Comparison of ENCODE assay signal across 1 cellular context in the genomic region with DNA sequence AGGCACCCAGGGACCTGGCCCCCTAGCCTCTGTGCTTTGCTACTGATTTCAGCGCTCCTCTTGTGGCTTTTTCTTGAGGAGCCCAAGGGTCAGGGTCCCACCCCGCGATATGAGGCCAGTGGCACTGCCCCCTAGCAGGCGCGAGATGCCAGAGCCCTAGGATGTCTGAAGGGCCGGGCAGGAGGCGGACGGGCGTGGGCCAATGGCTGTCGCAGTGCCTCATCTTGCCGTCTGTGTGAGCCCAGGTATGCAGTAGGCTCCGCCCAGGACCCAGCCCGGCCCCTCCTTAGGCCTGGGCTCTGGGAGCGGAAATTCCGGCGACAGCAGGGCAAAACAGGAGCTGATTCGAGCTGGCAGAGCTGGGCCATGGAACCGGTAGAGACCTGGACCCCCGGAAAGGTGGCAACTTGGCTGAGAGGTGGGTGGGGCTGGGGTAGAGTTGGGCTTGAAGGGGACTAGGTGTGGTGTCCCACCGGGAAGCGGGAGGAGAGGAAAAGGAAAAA.
A peak's percentile ranks its signal among the peaks of the same experiment; 100 is the strongest.
TF ChIP-seq lines count a peak whose summit lies in the region.

A gene with protein sequence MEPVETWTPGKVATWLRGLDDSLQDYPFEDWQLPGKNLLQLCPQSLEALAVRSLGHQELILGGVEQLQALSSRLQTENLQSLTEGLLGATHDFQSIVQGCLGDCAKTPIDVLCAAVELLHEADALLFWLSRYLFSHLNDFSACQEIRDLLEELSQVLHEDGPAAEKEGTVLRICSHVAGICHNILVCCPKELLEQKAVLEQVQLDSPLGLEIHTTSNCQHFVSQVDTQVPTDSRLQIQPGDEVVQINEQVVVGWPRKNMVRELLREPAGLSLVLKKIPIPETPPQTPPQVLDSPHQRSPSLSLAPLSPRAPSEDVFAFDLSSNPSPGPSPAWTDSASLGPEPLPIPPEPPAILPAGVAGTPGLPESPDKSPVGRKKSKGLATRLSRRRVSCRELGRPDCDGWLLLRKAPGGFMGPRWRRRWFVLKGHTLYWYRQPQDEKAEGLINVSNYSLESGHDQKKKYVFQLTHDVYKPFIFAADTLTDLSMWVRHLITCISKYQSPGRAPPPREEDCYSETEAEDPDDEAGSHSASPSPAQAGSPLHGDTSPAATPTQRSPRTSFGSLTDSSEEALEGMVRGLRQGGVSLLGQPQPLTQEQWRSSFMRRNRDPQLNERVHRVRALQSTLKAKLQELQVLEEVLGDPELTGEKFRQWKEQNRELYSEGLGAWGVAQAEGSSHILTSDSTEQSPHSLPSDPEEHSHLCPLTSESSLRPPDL (plus strand): TSS at position 310 of the 503 bp plus-strand sequence. CDS start 57 bp downstream, at position 367.

TF ChIP-seq in HepG2, 621 proteins besides CTCF, POLR2A, EP300 and RAD21 (continues in another document):
- TF ChIP-seq SALL1 (CRISPR knock-in tag; IDR thresholded peaks at IDR 0.05) (peak; percentile 15; the same call in 1 of the 2 replicates), ELF1 (CRISPR knock-in tag; IDR thresholded peaks at IDR 0.05) (peak; percentile 42; the same call in 1 of the 2 replicates), HNRNPL (IDR thresholded peaks at IDR 0.05; ENCODE audit: low read depth, low read length) (peak; percentile 93), PTBP1 (IDR thresholded peaks at IDR 0.05; ENCODE audit: low read depth, low read length, poor library complexity, severe bottlenecking) (peak; percentile 45), ZNF615 (CRISPR knock-in tag; IDR thresholded peaks at IDR 0.05; ENCODE audit: borderline replicate concordance) (no peak), ZFAT (CRISPR knock-in tag; conservative IDR thresholded peaks at IDR 0.05) (0 out of 2 replicates have a peak, but pooled peaks have one; percentile 42), ZNF777 (CRISPR knock-in tag; IDR thresholded peaks at IDR 0.05) (peak; percentile 57; the same call in 1 of the 2 replicates), CBFB (CRISPR knock-in tag; IDR thresholded peaks at IDR 0.05) (no peak), PHF21A (CRISPR knock-in tag; IDR thresholded peaks at IDR 0.05) (peak; percentile 16; the same call in 1 of the 2 replicates), ZNF788 (CRISPR knock-in tag; IDR thresholded peaks at IDR 0.05; ENCODE audit: borderline replicate concordance) (peak; percentile 29; the same call in 1 of the 2 replicates), TEAD3 (CRISPR knock-in tag; optimal IDR thresholded peaks at IDR 0.05; ENCODE audit: borderline replicate concordance) (peak; percentile 95), NFKBIZ (CRISPR knock-in tag; IDR thresholded peaks at IDR 0.05) (no peak), ETV5 (CRISPR knock-in tag; IDR thresholded peaks at IDR 0.05; ENCODE audit: borderline replicate concordance) (peak; percentile 47; the same call in 1 of the 2 replicates), ZNF180 (CRISPR knock-in tag; IDR thresholded peaks at IDR 0.05; ENCODE audit: borderline replicate concordance, low read depth) (no peak), ZNF670 (CRISPR knock-in tag; IDR thresholded peaks at IDR 0.05; ENCODE audit: borderline replicate concordance) (0 out of 2 replicates have a peak, but pooled peaks have one; percentile 55), SAP130 (CRISPR knock-in tag; IDR thresholded peaks at IDR 0.05; ENCODE audit: low read depth) (peak; percentile 54; the same call in 1 of the 2 replicates), ASH2L (IDR thresholded peaks at IDR 0.05; ENCODE audit: insufficient read length, low read depth, low read length) (no peak), ZNF441 (CRISPR knock-in tag; IDR thresholded peaks at IDR 0.05; ENCODE audit: borderline replicate concordance) (peak; percentile 49; the same call in 1 of the 2 replicates), GATAD1 (CRISPR knock-in tag; IDR thresholded peaks at IDR 0.05) (peak; percentile 57; the same call in 1 of the 2 replicates), MZF1 (CRISPR knock-in tag; IDR thresholded peaks at IDR 0.05; ENCODE audit: borderline replicate concordance) (no peak), ZNF709 (CRISPR knock-in tag; IDR thresholded peaks at IDR 0.05) (no peak), HDAC1 (CRISPR knock-in tag; IDR thresholded peaks at IDR 0.05) (peak; percentile 39), ZFX (CRISPR knock-in tag; IDR thresholded peaks at IDR 0.05; ENCODE audit: low read depth) (peak; percentile 65), SP5 (CRISPR knock-in tag; IDR thresholded peaks at IDR 0.05; ENCODE audit: borderline replicate concordance, low read depth) (0 out of 2 replicates have a peak, but pooled peaks have one; percentile 18), HDAC2 (CRISPR knock-in tag; IDR thresholded peaks at IDR 0.05) (no peak), JUN (CRISPR knock-in tag; IDR thresholded peaks at IDR 0.05) (no peak), LCORL (IDR thresholded peaks at IDR 0.05) (no peak), LCORL (CRISPR knock-in tag; IDR thresholded peaks at IDR 0.05) (peak; percentile 42; the same call in 1 of the 2 replicates), ZNF460 (CRISPR knock-in tag; IDR thresholded peaks at IDR 0.05; ENCODE audit: borderline replicate concordance) (no peak; the same call in 1 of the 2 replicates), MEIS2 (CRISPR knock-in tag; IDR thresholded peaks at IDR 0.05) (no peak), ZNF816 (CRISPR knock-in tag; IDR thresholded peaks at IDR 0.05; ENCODE audit: borderline replicate concordance) (no peak), ZNF547 (CRISPR knock-in tag; IDR thresholded peaks at IDR 0.05) (no peak), ZSCAN21 (CRISPR knock-in tag; IDR thresholded peaks at IDR 0.05; ENCODE audit: borderline replicate concordance) (0 out of 2 replicates have a peak, but pooled peaks have one; percentile 41), MTF1 (CRISPR knock-in tag; IDR thresholded peaks at IDR 0.05) (no peak), KLF12 (CRISPR knock-in tag; IDR thresholded peaks at IDR 0.05; ENCODE audit: borderline replicate concordance) (0 out of 2 replicates have a peak, but pooled peaks have one; percentile 34), RBFOX2 (IDR thresholded peaks at IDR 0.05; ENCODE audit: low read depth, low read length) (peak; percentile 63), HMGA1 (CRISPR knock-in tag; conservative IDR thresholded peaks at IDR 0.05) (no peak), MIER2 (CRISPR knock-in tag; IDR thresholded peaks at IDR 0.05) (no peak), RXRA (CRISPR knock-in tag; IDR thresholded peaks at IDR 0.05) (peak; percentile 42; the same call in 1 of the 2 replicates), ZKSCAN5 (CRISPR knock-in tag; IDR thresholded peaks at IDR 0.05) (no peak), NR1H2 (CRISPR knock-in tag; IDR thresholded peaks at IDR 0.05; ENCODE audit: borderline replicate concordance, low read depth) (no peak), IRF2 (CRISPR knock-in tag; IDR thresholded peaks at IDR 0.05) (no peak), ZNF652 (CRISPR knock-in tag; IDR thresholded peaks at IDR 0.05; ENCODE audit: borderline replicate concordance, low read depth) (no peak), ZNF136 (CRISPR knock-in tag; IDR thresholded peaks at IDR 0.05; ENCODE audit: low read depth) (no peak), CREB1 (IDR thresholded peaks at IDR 0.05) (no peak), CREB1 (CRISPR knock-in tag; IDR thresholded peaks at IDR 0.05) (0 out of 2 replicates have a peak, but pooled peaks have one; percentile 30), NCOR1 (IDR thresholded peaks at IDR 0.05; ENCODE audit: borderline replicate concordance, low read length) (no peak), GABPA (IDR thresholded peaks at IDR 0.05; ENCODE audit: low read depth, low read length) (peak; percentile 49), GABPA (CRISPR knock-in tag; IDR thresholded peaks at IDR 0.05; ENCODE audit: low read depth) (peak; percentile 86), YY1 (IDR thresholded peaks at IDR 0.05; ENCODE audit: insufficient read depth, insufficient replicate concordance, low read depth, low read length) (peak; percentile 62), PHF8 (CRISPR knock-in tag; IDR thresholded peaks at IDR 0.05) (peak; percentile 57), NFYB (CRISPR knock-in tag; IDR thresholded peaks at IDR 0.05) (peak; percentile 39; the same call in 1 of the 2 replicates), ZBTB38 (CRISPR knock-in tag; IDR thresholded peaks at IDR 0.05) (peak; percentile 44; the same call in 1 of the 2 replicates)
- TF ChIP-seq, protein P1, sequence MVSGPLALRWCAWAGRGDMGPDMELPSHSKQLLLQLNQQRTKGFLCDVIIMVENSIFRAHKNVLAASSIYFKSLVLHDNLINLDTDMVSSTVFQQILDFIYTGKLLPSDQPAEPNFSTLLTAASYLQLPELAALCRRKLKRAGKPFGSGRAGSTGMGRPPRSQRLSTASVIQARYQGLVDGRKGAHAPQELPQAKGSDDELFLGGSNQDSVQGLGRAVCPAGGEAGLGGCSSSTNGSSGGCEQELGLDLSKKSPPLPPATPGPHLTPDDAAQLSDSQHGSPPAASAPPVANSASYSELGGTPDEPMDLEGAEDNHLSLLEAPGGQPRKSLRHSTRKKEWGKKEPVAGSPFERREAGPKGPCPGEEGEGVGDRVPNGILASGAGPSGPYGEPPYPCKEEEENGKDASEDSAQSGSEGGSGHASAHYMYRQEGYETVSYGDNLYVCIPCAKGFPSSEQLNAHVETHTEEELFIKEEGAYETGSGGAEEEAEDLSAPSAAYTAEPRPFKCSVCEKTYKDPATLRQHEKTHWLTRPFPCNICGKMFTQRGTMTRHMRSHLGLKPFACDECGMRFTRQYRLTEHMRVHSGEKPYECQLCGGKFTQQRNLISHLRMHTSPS (CRISPR knock-in tag; IDR thresholded peaks at IDR 0.05; ENCODE audit: low read depth) = peak; percentile 50; the same call in 1 of the 2 replicates
- TF ChIP-seq, protein P2, sequence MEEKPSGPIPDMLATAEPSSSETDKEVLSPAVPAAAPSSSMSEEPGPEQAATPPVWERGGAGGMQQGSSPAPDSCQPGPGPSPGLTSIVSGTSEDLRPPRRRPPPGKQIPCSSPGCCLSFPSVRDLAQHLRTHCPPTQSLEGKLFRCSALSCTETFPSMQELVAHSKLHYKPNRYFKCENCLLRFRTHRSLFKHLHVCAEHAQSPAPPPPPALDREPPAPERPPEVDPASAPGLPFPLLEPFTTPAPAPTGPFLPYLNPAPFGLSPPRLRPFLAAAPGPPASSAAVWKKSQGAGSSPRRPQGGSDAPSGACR (CRISPR knock-in tag; IDR thresholded peaks at IDR 0.05) = 0 out of 2 replicates have a peak, but pooled peaks have one; percentile 45
- TF ChIP-seq, protein P3, sequence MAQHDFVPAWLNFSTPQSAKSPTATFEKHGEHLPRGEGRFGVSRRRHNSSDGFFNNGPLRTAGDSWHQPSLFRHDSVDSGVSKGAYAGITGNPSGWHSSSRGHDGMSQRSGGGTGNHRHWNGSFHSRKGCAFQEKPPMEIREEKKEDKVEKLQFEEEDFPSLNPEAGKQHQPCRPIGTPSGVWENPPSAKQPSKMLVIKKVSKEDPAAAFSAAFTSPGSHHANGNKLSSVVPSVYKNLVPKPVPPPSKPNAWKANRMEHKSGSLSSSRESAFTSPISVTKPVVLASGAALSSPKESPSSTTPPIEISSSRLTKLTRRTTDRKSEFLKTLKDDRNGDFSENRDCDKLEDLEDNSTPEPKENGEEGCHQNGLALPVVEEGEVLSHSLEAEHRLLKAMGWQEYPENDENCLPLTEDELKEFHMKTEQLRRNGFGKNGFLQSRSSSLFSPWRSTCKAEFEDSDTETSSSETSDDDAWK (CRISPR knock-in tag; IDR thresholded peaks at IDR 0.05) = no peak
- TF ChIP-seq, protein P4, sequence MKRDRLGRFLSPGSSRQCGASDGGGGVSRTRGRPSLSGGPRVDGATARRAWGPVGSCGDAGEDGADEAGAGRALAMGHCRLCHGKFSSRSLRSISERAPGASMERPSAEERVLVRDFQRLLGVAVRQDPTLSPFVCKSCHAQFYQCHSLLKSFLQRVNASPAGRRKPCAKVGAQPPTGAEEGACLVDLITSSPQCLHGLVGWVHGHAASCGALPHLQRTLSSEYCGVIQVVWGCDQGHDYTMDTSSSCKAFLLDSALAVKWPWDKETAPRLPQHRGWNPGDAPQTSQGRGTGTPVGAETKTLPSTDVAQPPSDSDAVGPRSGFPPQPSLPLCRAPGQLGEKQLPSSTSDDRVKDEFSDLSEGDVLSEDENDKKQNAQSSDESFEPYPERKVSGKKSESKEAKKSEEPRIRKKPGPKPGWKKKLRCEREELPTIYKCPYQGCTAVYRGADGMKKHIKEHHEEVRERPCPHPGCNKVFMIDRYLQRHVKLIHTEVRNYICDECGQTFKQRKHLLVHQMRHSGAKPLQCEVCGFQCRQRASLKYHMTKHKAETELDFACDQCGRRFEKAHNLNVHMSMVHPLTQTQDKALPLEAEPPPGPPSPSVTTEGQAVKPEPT (CRISPR knock-in tag; IDR thresholded peaks at IDR 0.05; ENCODE audit: low read depth) = no peak
- TF ChIP-seq, protein P5, sequence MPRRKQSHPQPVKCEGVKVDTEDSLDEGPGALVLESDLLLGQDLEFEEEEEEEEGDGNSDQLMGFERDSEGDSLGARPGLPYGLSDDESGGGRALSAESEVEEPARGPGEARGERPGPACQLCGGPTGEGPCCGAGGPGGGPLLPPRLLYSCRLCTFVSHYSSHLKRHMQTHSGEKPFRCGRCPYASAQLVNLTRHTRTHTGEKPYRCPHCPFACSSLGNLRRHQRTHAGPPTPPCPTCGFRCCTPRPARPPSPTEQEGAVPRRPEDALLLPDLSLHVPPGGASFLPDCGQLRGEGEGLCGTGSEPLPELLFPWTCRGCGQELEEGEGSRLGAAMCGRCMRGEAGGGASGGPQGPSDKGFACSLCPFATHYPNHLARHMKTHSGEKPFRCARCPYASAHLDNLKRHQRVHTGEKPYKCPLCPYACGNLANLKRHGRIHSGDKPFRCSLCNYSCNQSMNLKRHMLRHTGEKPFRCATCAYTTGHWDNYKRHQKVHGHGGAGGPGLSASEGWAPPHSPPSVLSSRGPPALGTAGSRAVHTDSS (CRISPR knock-in tag; conservative IDR thresholded peaks at IDR 0.05) = no peak
- TF ChIP-seq, protein P6, sequence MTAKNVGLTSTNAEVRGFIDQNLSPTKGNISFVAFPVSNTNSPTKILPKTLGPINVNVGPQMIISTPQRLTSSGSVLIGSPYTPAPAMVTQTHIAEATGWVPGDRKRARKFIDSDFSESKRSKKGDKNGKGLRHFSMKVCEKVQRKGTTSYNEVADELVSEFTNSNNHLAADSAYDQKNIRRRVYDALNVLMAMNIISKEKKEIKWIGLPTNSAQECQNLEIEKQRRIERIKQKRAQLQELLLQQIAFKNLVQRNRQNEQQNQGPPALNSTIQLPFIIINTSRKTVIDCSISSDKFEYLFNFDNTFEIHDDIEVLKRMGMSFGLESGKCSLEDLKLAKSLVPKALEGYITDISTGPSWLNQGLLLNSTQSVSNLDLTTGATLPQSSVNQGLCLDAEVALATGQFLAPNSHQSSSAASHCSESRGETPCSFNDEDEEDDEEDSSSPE (CRISPR knock-in tag; IDR thresholded peaks at IDR 0.05) = no peak
- TF ChIP-seq, protein P7, sequence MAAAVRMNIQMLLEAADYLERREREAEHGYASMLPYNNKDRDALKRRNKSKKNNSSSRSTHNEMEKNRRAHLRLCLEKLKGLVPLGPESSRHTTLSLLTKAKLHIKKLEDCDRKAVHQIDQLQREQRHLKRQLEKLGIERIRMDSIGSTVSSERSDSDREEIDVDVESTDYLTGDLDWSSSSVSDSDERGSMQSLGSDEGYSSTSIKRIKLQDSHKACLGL (CRISPR knock-in tag; IDR thresholded peaks at IDR 0.05) = no peak
- TF ChIP-seq, protein P8, sequence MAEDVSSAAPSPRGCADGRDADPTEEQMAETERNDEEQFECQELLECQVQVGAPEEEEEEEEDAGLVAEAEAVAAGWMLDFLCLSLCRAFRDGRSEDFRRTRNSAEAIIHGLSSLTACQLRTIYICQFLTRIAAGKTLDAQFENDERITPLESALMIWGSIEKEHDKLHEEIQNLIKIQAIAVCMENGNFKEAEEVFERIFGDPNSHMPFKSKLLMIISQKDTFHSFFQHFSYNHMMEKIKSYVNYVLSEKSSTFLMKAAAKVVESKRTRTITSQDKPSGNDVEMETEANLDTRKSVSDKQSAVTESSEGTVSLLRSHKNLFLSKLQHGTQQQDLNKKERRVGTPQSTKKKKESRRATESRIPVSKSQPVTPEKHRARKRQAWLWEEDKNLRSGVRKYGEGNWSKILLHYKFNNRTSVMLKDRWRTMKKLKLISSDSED (CRISPR knock-in tag; IDR thresholded peaks at IDR 0.05) = no peak
